14 cellular contexts compared by ENCODE assay signal in the genomic region with DNA sequence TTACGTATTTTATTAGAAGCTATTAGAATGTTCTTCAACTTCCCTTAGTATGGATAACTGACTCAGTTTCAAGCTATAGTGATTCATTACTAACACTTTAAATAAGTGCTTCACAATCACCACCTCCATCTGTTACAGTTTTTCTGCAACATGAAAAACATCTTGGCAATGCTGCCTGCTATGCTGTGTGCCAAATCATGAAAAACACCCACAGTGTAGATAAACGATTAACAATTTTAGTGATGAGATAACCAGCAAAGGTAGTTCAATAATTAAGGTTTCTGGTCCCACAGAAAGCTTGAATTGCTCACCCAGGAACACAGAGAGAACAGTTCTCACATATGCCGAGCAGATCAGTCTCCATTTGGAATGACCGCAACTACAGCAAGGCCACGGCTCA.
DNase-seq lines count a peak whose midpoint lies in the region; ATAC-seq and TF ChIP-seq lines count a peak whose summit lies in the region.
"Had no signal": no experiment of that assay in that cellular context is flagged by ENCODE, and none has a peak within 500 bp of the region (broad histone marks: within the 10 kb centered on the region; RNA-seq: fewer than 3 reads in every experiment).

No MANE protein-coding gene starts in this region.

- no peaks in the 10 kb centered on the region for H3K9me2 ChIP-seq in SU-DHL-6 (replicated peaks; ENCODE audit: insufficient read depth, low read length)

- peak; percentile 50 for DNase-seq in AG10803 (ENCODE audit: low read depth)
- no peak for DNase-seq in DND-41
- DNase-seq in fibroblast of peridontal ligament (ENCODE audit: extremely low read depth): peak; percentile 31
- no peak for DNase-seq in GOT3 (lab: John Stamatoyannopoulos, UW)
- no peak for DNase-seq in NCI-H128 (lab: John Stamatoyannopoulos, UW; ENCODE audit: unreplicated experiment)
- DNase-seq: head of caudate nucleus; left ventricle myocardium inferior; NCI-H1436; nucleus accumbens; stimulated activated CD8-positive, alpha-beta memory T cell treated with anti-CD3 and anti-CD28 coated beads, Interleukin-4, amount 100 ng/mL, for 48 hours had no signal

- no peak for ATAC-seq in DND-41 (ENCODE audit: insufficient read depth, low read depth)
- no peak for ATAC-seq in HG03108 (IDR thresholded peaks at IDR 0.05; ENCODE audit: unreplicated experiment)
- no peak for ATAC-seq in GM19397 (IDR thresholded peaks at IDR 0.05; ENCODE audit: unreplicated experiment)

- H3K9ac ChIP-seq in DND-41 (ENCODE audit: low read depth, low read length): peak overlapping the region; percentile 57
- H3K9ac ChIP-seq in SU-DHL-6 (ENCODE audit: low read length): no peak overlapping the region

- H2AFZ ChIP-seq in DND-41 (ENCODE audit: low read depth, low read length) (no peak overlapping the region), SU-DHL-6 (ENCODE audit: low read depth, low read length, severe bottlenecking) (no peak overlapping the region)

- H3K27ac ChIP-seq in DND-41 (ENCODE audit: low read length): peak overlapping the region; percentile 95
- H3K27ac ChIP-seq in SU-DHL-6 (ENCODE audit: low read depth, low read length): peak overlapping the region; percentile 31
- H3K27ac ChIP-seq: C4-2B, left ventricle myocardium inferior had no signal

- peaks cover 99% of the 10 kb centered on the region for H3K4me1 ChIP-seq in DND-41 (ENCODE audit: insufficient read depth, low read length)

- no peaks in the 10 kb centered on the region for H3K27me3 ChIP-seq in DND-41 (ENCODE audit: insufficient read depth, low read length, poor library complexity)
- H3K27me3 ChIP-seq in SU-DHL-6 (ENCODE audit: low read length): no peaks in the 10 kb centered on the region

- no peaks in the 10 kb centered on the region for H4K20me1 ChIP-seq in DND-41 (ENCODE audit: insufficient read depth, low read length)
- no peaks in the 10 kb centered on the region for H4K20me1 ChIP-seq in SU-DHL-6 (ENCODE audit: low read depth, low read length)

- H3K4me2 ChIP-seq in DND-41 (ENCODE audit: insufficient read depth, low read length): peak overlapping the region; percentile 59
- no peak overlapping the region for H3K4me2 ChIP-seq in SU-DHL-6 (ENCODE audit: low read depth, low read length, poor library complexity, severe bottlenecking)

- peaks cover 75% of the 10 kb centered on the region for H3F3A ChIP-seq in SU-DHL-6 (ENCODE audit: insufficient read depth)

- no peak for TF ChIP-seq CTCF in AG10803 (conservative IDR thresholded peaks at IDR 0.05; ENCODE audit: low read length)
- TF ChIP-seq CTCF in DND-41 (IDR thresholded peaks at IDR 0.05; ENCODE audit: borderline replicate concordance, extremely low read depth, low read length, poor library complexity, severe bottlenecking): no peak
- TF ChIP-seq CTCF in SU-DHL-6 (IDR thresholded peaks at IDR 0.05; ENCODE audit: insufficient read depth, low read length, poor library complexity, severe bottlenecking): no peak

- no peak overlapping the region for H3K4me3 ChIP-seq in AG10803 (ENCODE audit: low read length)
- no peak overlapping the region; a peak in 1 of 4 replicates for H3K4me3 ChIP-seq in DND-41 (ENCODE audit: low read depth in 1 of 2, low read length in 2 of 2)
- no peak overlapping the region for H3K4me3 ChIP-seq in SU-DHL-6 (ENCODE audit: insufficient read depth, low read length, poor library complexity, severe bottlenecking)
- H3K4me3 ChIP-seq: left ventricle myocardium inferior had no signal

- peaks cover 6% of the 10 kb centered on the region for H3K36me3 ChIP-seq in DND-41 (ENCODE audit: insufficient read depth, low read length)
- no peaks in the 10 kb centered on the region for H3K36me3 ChIP-seq in SU-DHL-6 (ENCODE audit: low read length)
- H3K36me3 ChIP-seq: left ventricle myocardium inferior had no signal

- H3K9me3 ChIP-seq in DND-41 (ENCODE audit: insufficient read depth, low read length, severe bottlenecking) (no peaks in the 10 kb centered on the region), SU-DHL-6 (ENCODE audit: insufficient read depth, low read length) (no peaks in the 10 kb centered on the region)
- H3K9me3 ChIP-seq: left ventricle myocardium inferior had no signal

- H3K79me2 ChIP-seq in DND-41 (ENCODE audit: insufficient read depth, low read length) (peaks cover 74% of the 10 kb centered on the region), SU-DHL-6 (ENCODE audit: insufficient read depth, low read length) (peaks cover 91% of the 10 kb centered on the region)

Comparison
In these comparisons a context has a peak if more than half of its experiments do, and no peak if none do; other contexts are left out.
1. DNase-seq: peak in AG10803 (single experiment) and fibroblast of peridontal ligament (single experiment); none in DND-41 (single experiment), GOT3 (single experiment) and NCI-H128 (single experiment).